15 cellular contexts compared by ENCODE assay signal in genomic region chr9:17863213-17863883, GRCh38.
DNase-seq lines count a peak whose midpoint lies in the region; ATAC-seq, FAIRE-seq and TF ChIP-seq lines count a peak whose summit lies in the region.
"Had no signal": no experiment of that assay in that cellular context is flagged by ENCODE, and none has a peak within 500 bp of the region (broad histone marks: within the 10 kb centered on the region; RNA-seq: fewer than 3 reads in every experiment).

No MANE protein-coding gene starts in this region.

- H3K27ac ChIP-seq in caudate nucleus (ENCODE audit: low read depth, low read length), result no peak overlapping the region
- H3K27ac ChIP-seq: colonic mucosa, left lung had no signal

- peaks cover 0 to 3% (median 0%) of the 10 kb centered on the region in 7 donors for H3K9me3 Mint-ChIP-seq in CD14-positive monocyte
- H3K9me3 Mint-ChIP-seq: GM23338 had no signal

- FAIRE-seq in GM19239 (lab: Jason Lieb, UNC), result peak; percentile 73

- H3K27me3 Mint-ChIP-seq in CD14-positive monocyte (ENCODE audit: low read depth in 3 of 3), result peaks cover 1 to 4% (median 1%) of the 10 kb centered on the region in 3 donors
- H3K27me3 Mint-ChIP-seq: activated naive CD4-positive, alpha-beta T cell treated with anti-CD3 and anti-CD28 coated beads, Interleukin-2, amount 10 ng/mL, durations not matched to agents 7 days and 5 days had no signal

- no peaks in the 10 kb centered on the region; the same call in 1 of the 2 replicates for H3K27me3 ChIP-seq in GM06990 (replicated peaks; ENCODE audit: control insufficient read depth, insufficient read depth, low read length)
- H3K27me3 ChIP-seq: colonic mucosa, left lung had no signal

- ATAC-seq in HG02610 (IDR thresholded peaks at IDR 0.05; ENCODE audit: unreplicated experiment) (peak; percentile 88), HG03342 (IDR thresholded peaks at IDR 0.05; ENCODE audit: unreplicated experiment) (peak; percentile 85)
- ATAC-seq: GM23338, left lung had no signal

- H3K36me3 ChIP-seq in GM06990 (ENCODE audit: control insufficient read depth, insufficient read depth, low read length), result no peaks in the 10 kb centered on the region
- H3K36me3 ChIP-seq: colonic mucosa, left lung had no signal

- H3K36me3 Mint-ChIP-seq in CD14-positive monocyte, result no peaks in the 10 kb centered on the region
- H3K36me3 Mint-ChIP-seq: activated naive CD4-positive, alpha-beta T cell treated with anti-CD3 and anti-CD28 coated beads, Interleukin-2, amount 10 ng/mL, durations not matched to agents 7 days and 5 days had no signal

- peak; percentile 56 for DNase-seq in GM06990 (ENCODE audit: extremely low read depth, insufficient read length)
- peak; percentile 8 for DNase-seq in GM19239 (ENCODE audit: insufficient read length, low spot score)
- no peak for DNase-seq in NCI-H1417 (lab: John Stamatoyannopoulos, UW)
- no peak for DNase-seq in caudate nucleus (lab: John Stamatoyannopoulos, UW)
- no peak for DNase-seq in CD14-positive monocyte (ENCODE audit: low spot score)
- no peak for DNase-seq in AG20443 (ENCODE audit: low spot score)
- DNase-seq: activated naive CD4-positive, alpha-beta T cell treated with anti-CD3 and anti-CD28 coated beads, Interleukin-2, amount 10 ng/mL, durations not matched to agents 7 days and 5 days; colonic mucosa; foreskin melanocyte; left lung; occipital lobe; stimulated activated naive CD4-positive, alpha-beta T cell treated with Interleukin-2 at 50 U/mL for 16 hours had no signal

- no peak overlapping the region for H3K27ac Mint-ChIP-seq in CD14-positive monocyte
- H3K27ac Mint-ChIP-seq: activated naive CD4-positive, alpha-beta T cell treated with anti-CD3 and anti-CD28 coated beads, Interleukin-2, amount 10 ng/mL, durations not matched to agents 7 days and 5 days; GM23338 had no signal

- H3K4me1 Mint-ChIP-seq in CD14-positive monocyte, result no peaks in the 10 kb centered on the region
- H3K4me1 Mint-ChIP-seq: activated naive CD4-positive, alpha-beta T cell treated with anti-CD3 and anti-CD28 coated beads, Interleukin-2, amount 10 ng/mL, durations not matched to agents 7 days and 5 days; GM23338 had no signal

- TF ChIP-seq CTCF in GM06990 (IDR thresholded peaks at IDR 0.05; ENCODE audit: insufficient read depth, low read length, poor library complexity, severe bottlenecking), result no peak
- no peak for TF ChIP-seq CTCF in CD14-positive monocyte (IDR thresholded peaks at IDR 0.05)

- no peak overlapping the region for H3K4me3 Mint-ChIP-seq in CD14-positive monocyte
- H3K4me3 Mint-ChIP-seq: activated naive CD4-positive, alpha-beta T cell treated with anti-CD3 and anti-CD28 coated beads, Interleukin-2, amount 10 ng/mL, durations not matched to agents 7 days and 5 days; GM23338 had no signal

- intact Hi-C loops in CD14-positive monocyte (cut with micrococcal nuclease), result no loop called here

- H3K4me3 ChIP-seq in GM06990 (replicated peaks; ENCODE audit: low read depth, low read length), result no peak overlapping the region
- H3K4me3 ChIP-seq: colonic mucosa, GM23338, left lung had no signal

Comparison
In these comparisons a context has a peak if more than half of its experiments do, and no peak if none do; other contexts are left out.
1. DNase-seq: peak in GM06990 (single experiment) and GM19239 (single experiment); none in NCI-H1417 (0 of 3), caudate nucleus (0 of 61), CD14-positive monocyte (single experiment) and AG20443 (single experiment).